ENCODE assay signal across 34 cellular contexts in the genomic region with DNA sequence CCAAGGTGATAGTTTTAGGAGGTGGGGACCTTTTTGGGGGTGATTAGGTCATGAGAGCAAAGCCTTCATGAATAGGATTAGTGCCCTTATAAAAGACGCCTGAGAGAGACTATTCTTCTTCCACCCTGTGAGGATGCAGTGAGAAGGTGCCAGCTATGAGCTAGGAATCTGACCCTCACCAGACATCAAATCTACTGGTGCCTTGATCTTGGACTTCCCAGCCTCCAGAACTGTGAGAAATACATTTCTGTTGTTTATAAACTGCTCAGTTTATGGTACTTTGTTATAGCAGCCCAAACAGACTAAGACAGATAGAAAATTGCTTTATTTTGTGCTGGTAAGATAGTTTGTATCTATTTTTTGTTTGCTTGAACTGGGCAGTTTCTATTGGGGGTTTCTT.
"Had no signal": no experiment of that assay in that cellular context is flagged by ENCODE, and none has a peak within 500 bp of the region (broad histone marks: within the 10 kb centered on the region; RNA-seq: fewer than 3 reads in every experiment).

No MANE protein-coding gene starts in this region.

- H3K9me3 ChIP-seq: esophagus muscularis mucosa, gastrocnemius medialis had no signal

- H3K36me3 Mint-ChIP-seq: activated naive CD4-positive, alpha-beta T cell treated with anti-CD3 and anti-CD28 coated beads, Interleukin-2, amount 10 ng/mL, durations not matched to agents 7 days and 5 days; activated naive CD4-positive, alpha-beta T cell treated with anti-CD3 and anti-CD28 coated beads, Interleukin-2, amount 50 U/mL, for 72 hours had no signal

- DNase-seq: activated CD4-positive, alpha-beta memory T cell treated with anti-CD3 and anti-CD28 coated beads, Interleukin-2, amount 10 ng/mL, durations not matched to agents 7 days and 5 days; activated CD4-positive, alpha-beta T cell treated with anti-CD3 and anti-CD28 coated beads for 1 hour; activated CD4-positive, alpha-beta T cell treated with anti-CD3 and anti-CD28 coated beads for 4 hours; activated CD4-positive, alpha-beta T cell treated with anti-CD3 and anti-CD28 coated beads, Interleukin-2, amount 10 ng/mL, durations not matched to agents 7 days and 5 days; activated CD4-positive, alpha-beta T cell treated with anti-CD3 and anti-CD28 coated beads, Interleukin-2, amount 50 U/mL, for 4 hours; activated CD8-positive, alpha-beta memory T cell treated with anti-CD3 and anti-CD28 coated beads, Interleukin-2, amount 50 U/mL, for 48 hours; activated gamma-delta T cell; activated naive CD4-positive, alpha-beta T cell; activated naive CD4-positive, alpha-beta T cell treated with anti-CD3 and anti-CD28 coated beads, Interleukin-2, amount 10 ng/mL, durations not matched to agents 7 days and 5 days; activated T-cell treated with anti-CD3 and anti-CD28 coated beads for 4 hours; activated T-cell treated with anti-CD3 and anti-CD28 coated beads, Interleukin-2, amount 50 U/mL, for 24 hours; activated T-cell treated with anti-CD3 and anti-CD28 coated beads, Interleukin-2, amount 50 U/mL, for 72 hours; amniotic stem cell; anterior cingulate cortex; brain microvascular endothelial cell; central memory CD4-positive, alpha-beta T cell; cerebellar nuclear complex; dorsolateral prefrontal cortex; effector memory CD4-positive, alpha-beta T cell; endodermal cell; erythroblast; gastrocnemius medialis; glutamatergic neuron; heart left ventricle; T-helper 1 cell; T-helper 17 cell; T1000; WERI-Rb-1 had no signal

- H3K4me1 Mint-ChIP-seq: activated naive CD4-positive, alpha-beta T cell treated with anti-CD3 and anti-CD28 coated beads, Interleukin-2, amount 10 ng/mL, durations not matched to agents 7 days and 5 days had no signal

- H3K27ac ChIP-seq: brain microvascular endothelial cell, coronary artery, esophagus muscularis mucosa, gastrocnemius medialis, heart left ventricle, WERI-Rb-1 had no signal

- H3K27me3 Mint-ChIP-seq: activated CD4-positive, alpha-beta memory T cell treated with anti-CD3 and anti-CD28 coated beads, Interleukin-2, amount 10 ng/mL, durations not matched to agents 7 days and 5 days; activated naive CD4-positive, alpha-beta T cell treated with anti-CD3 and anti-CD28 coated beads, Interleukin-2, amount 10 ng/mL, durations not matched to agents 7 days and 5 days; activated T-cell treated with anti-CD3 and anti-CD28 coated beads, Interleukin-2, amount 50 U/mL, for 24 hours; dendritic cell treated with granulocyte-macrophage colony-stimulating factor and Interleukin-4, amounts not matched to agents 40 ng/mL and 50 ng/mL, for 4 days; T-helper 17 cell had no signal

- ATAC-seq: activated naive CD4-positive, alpha-beta T cell treated with anti-CD3 and anti-CD28 coated beads, Interleukin-2, amount 50 U/mL, for 72 hours; activated T-cell treated with anti-CD3 and anti-CD28 coated beads, Interleukin-2, amount 50 U/mL, for 72 hours; gastrocnemius medialis; heart left ventricle; T-helper 17 cell had no signal

- H3K27ac Mint-ChIP-seq: activated CD4-positive, alpha-beta memory T cell treated with anti-CD3 and anti-CD28 coated beads, Interleukin-2, amount 10 ng/mL, durations not matched to agents 7 days and 5 days; activated CD4-positive, alpha-beta T cell treated with anti-CD3 and anti-CD28 coated beads, Interleukin-2, amount 10 ng/mL, durations not matched to agents 7 days and 5 days; activated naive CD4-positive, alpha-beta T cell treated with anti-CD3 and anti-CD28 coated beads, Interleukin-2, amount 10 ng/mL, durations not matched to agents 7 days and 5 days; activated naive CD4-positive, alpha-beta T cell treated with anti-CD3 and anti-CD28 coated beads, Interleukin-2, amount 50 U/mL, for 72 hours; activated T-cell treated with anti-CD3 and anti-CD28 coated beads, Interleukin-2, amount 50 U/mL, for 24 hours; activated T-cell treated with anti-CD3 and anti-CD28 coated beads, Interleukin-2, amount 50 U/mL, for 72 hours; dendritic cell treated with granulocyte-macrophage colony-stimulating factor and Interleukin-4, amounts not matched to agents 40 ng/mL and 50 ng/mL, for 4 days; endodermal cell; T-helper 17 cell; T-helper 2 cell treated with Interferon-gamma antibody and Interleukin-4, amounts not matched to agents 5 μg/mL and 100 μg/mL, for 36 hours had no signal

- H3K4me3 Mint-ChIP-seq: activated CD4-positive, alpha-beta memory T cell treated with anti-CD3 and anti-CD28 coated beads, Interleukin-2, amount 10 ng/mL, durations not matched to agents 7 days and 5 days; activated CD4-positive, alpha-beta T cell treated with anti-CD3 and anti-CD28 coated beads, Interleukin-2, amount 10 ng/mL, durations not matched to agents 7 days and 5 days; activated naive CD4-positive, alpha-beta T cell treated with anti-CD3 and anti-CD28 coated beads, Interleukin-2, amount 10 ng/mL, durations not matched to agents 7 days and 5 days; activated T-cell treated with anti-CD3 and anti-CD28 coated beads, Interleukin-2, amount 50 U/mL, for 24 hours; activated T-cell treated with anti-CD3 and anti-CD28 coated beads, Interleukin-2, amount 50 U/mL, for 72 hours; dendritic cell treated with granulocyte-macrophage colony-stimulating factor and Interleukin-4, amounts not matched to agents 40 ng/mL and 50 ng/mL, for 4 days; endodermal cell; T-helper 17 cell; T-helper 2 cell treated with Interferon-gamma antibody and Interleukin-4, amounts not matched to agents 5 μg/mL and 100 μg/mL, for 36 hours had no signal

- H3K27me3 ChIP-seq: brain microvascular endothelial cell, dorsolateral prefrontal cortex, esophagus muscularis mucosa, foreskin keratinocyte, gastrocnemius medialis, heart left ventricle had no signal

- H3K9me3 Mint-ChIP-seq: activated CD4-positive, alpha-beta memory T cell treated with anti-CD3 and anti-CD28 coated beads, Interleukin-2, amount 10 ng/mL, durations not matched to agents 7 days and 5 days; activated CD4-positive, alpha-beta T cell treated with anti-CD3 and anti-CD28 coated beads, Interleukin-2, amount 10 ng/mL, durations not matched to agents 7 days and 5 days; activated naive CD4-positive, alpha-beta T cell treated with anti-CD3 and anti-CD28 coated beads, Interleukin-2, amount 10 ng/mL, durations not matched to agents 7 days and 5 days; activated naive CD4-positive, alpha-beta T cell treated with anti-CD3 and anti-CD28 coated beads, Interleukin-2, amount 50 U/mL, for 72 hours; activated T-cell treated with anti-CD3 and anti-CD28 coated beads, Interleukin-2, amount 50 U/mL, for 72 hours; dendritic cell treated with granulocyte-macrophage colony-stimulating factor and Interleukin-4, amounts not matched to agents 40 ng/mL and 50 ng/mL, for 4 days; endodermal cell; T-helper 2 cell treated with Interferon-gamma antibody and Interleukin-4, amounts not matched to agents 5 μg/mL and 100 μg/mL, for 36 hours had no signal
